In genomic region chr9:137028013-137028280, GRCh38 we compare ENCODE assay signal across 8 cellular contexts. TPM values are rescaled to one million over a fixed set of nuclear protein-coding genes. Genes with fewer than 3 reads are reported as not detected.
DNase-seq lines count a peak whose midpoint lies in the region; ATAC-seq and TF ChIP-seq lines count a peak whose summit lies in the region.

Gene ABCA2, minus strand, starts transcription at chr9:137028237. Its CDS starts 97 bp downstream, at chr9:137028140.

- no peak within 1 kb of the TSS for H3K27ac ChIP-seq in stomach smooth muscle (ENCODE audit: low read length)

- H3K27me3 Mint-ChIP-seq in activated CD4-positive, alpha-beta T cell treated with anti-CD3 and anti-CD28 coated beads, Interleukin-2, amount 10 ng/mL, durations not matched to agents 7 days and 5 days, result no peaks in the 10 kb centered on the region

- no peak for DNase-seq in activated CD4-positive, alpha-beta T cell treated with anti-CD3 and anti-CD28 coated beads, Interleukin-2, amount 10 ng/mL, durations not matched to agents 7 days and 5 days
- DNase-seq in activated CD4-positive, alpha-beta T cell treated with anti-CD3 and anti-CD28 coated beads, Interleukin-2, amount 50 U/mL, for 4 hours, result no peak
- DNase-seq in astrocyte of the spinal cord (ENCODE audit: low read depth, low spot score) (no peak), kidney epithelial cell (ENCODE audit: low read depth) (no peak), RKO (ENCODE audit: low spot score) (no peak), retina (no peak)

- H3K4me3 ChIP-seq in astrocyte of the spinal cord (ENCODE audit: low read depth, low read length), result peak within 1 kb of the TSS; percentile 41
- H3K4me3 ChIP-seq in kidney epithelial cell (ENCODE audit: low read depth, low read length), result peak within 1 kb of the TSS; percentile 36
- H3K4me3 ChIP-seq in stomach smooth muscle (ENCODE audit: low read length in 2 of 2), result peak within 1 kb of the TSS; percentile 71 to 77

- ATAC-seq in GM18511 (IDR thresholded peaks at IDR 0.05; ENCODE audit: unreplicated experiment), result no peak

- in situ Hi-C loops in astrocyte of the spinal cord (cut with HindIII; ENCODE audit: low sequenced_read_pairs), result loop anchor here (25.0 kb wide), 1 partner anchor 91 kb away; the partner anchor contains the start of genes C8G and FBXW5

- TF ChIP-seq CTCF in astrocyte of the spinal cord (IDR thresholded peaks at IDR 0.05; ENCODE audit: low read depth, low read length), result no peak
- TF ChIP-seq CTCF in kidney epithelial cell (IDR thresholded peaks at IDR 0.05; ENCODE audit: insufficient read depth, low read length, poor library complexity, severe bottlenecking), result no peak

- peaks cover 4% of the 10 kb centered on the region for H3K27me3 ChIP-seq in kidney epithelial cell (ENCODE audit: control insufficient read depth, insufficient read depth, low read length)
- H3K27me3 ChIP-seq in stomach smooth muscle (ENCODE audit: control insufficient read depth in 1 of 2, insufficient read depth in 2 of 2, low read length in 2 of 2), result no peaks in the 10 kb centered on the region

- H3K27ac Mint-ChIP-seq in activated CD4-positive, alpha-beta T cell treated with anti-CD3 and anti-CD28 coated beads, Interleukin-2, amount 10 ng/mL, durations not matched to agents 7 days and 5 days, result peak within 1 kb of the TSS; percentile 87

- H3K9me3 Mint-ChIP-seq in activated CD4-positive, alpha-beta T cell treated with anti-CD3 and anti-CD28 coated beads, Interleukin-2, amount 10 ng/mL, durations not matched to agents 7 days and 5 days, result no peaks in the 10 kb centered on the region

- H3K4me3 Mint-ChIP-seq in activated CD4-positive, alpha-beta T cell treated with anti-CD3 and anti-CD28 coated beads, Interleukin-2, amount 10 ng/mL, durations not matched to agents 7 days and 5 days, result peak within 1 kb of the TSS; percentile 76

- POLR2A ChIA-PET in activated CD4-positive, alpha-beta T cell treated with anti-CD3 and anti-CD28 coated beads, Interleukin-2, amount 10 ng/mL, durations not matched to agents 7 days and 5 days (lab: Charles Lee), result no interaction called here

- H3K4me1 ChIP-seq in stomach smooth muscle (ENCODE audit: control insufficient read depth, insufficient read depth, low read length), result peaks cover 33% of the 10 kb centered on the region

- no peaks in the 10 kb centered on the region for H3K9me3 ChIP-seq in stomach smooth muscle (ENCODE audit: control insufficient read depth in 2 of 2, low read length in 2 of 2)

- CTCF ChIA-PET in activated CD4-positive, alpha-beta T cell treated with anti-CD3 and anti-CD28 coated beads, Interleukin-2, amount 10 ng/mL, durations not matched to agents 7 days and 5 days (lab: Charles Lee), result interaction anchor here (1.1 to 14.0 kb wide), 14 partner anchors 10 to 237 kb away, joined by 3 to 157 read pairs (median 6); partner anchors contain the start of genes AJM1, NPDC1, PAXX and SAPCD2

- H3K36me3 ChIP-seq in kidney epithelial cell (ENCODE audit: control insufficient read depth, insufficient read depth, low read length) (no peaks in the 10 kb centered on the region), stomach smooth muscle (ENCODE audit: control insufficient read depth in 2 of 2, insufficient read depth in 2 of 2, low read length in 2 of 2) (no peaks in the 10 kb centered on the region)

- H3K9ac ChIP-seq in stomach smooth muscle (ENCODE audit: low read length in 2 of 2), result peak within 1 kb of the TSS; percentile 64 to 73

- peaks cover 49% of the 10 kb centered on the region for H3K4me1 Mint-ChIP-seq in activated CD4-positive, alpha-beta T cell treated with anti-CD3 and anti-CD28 coated beads, Interleukin-2, amount 10 ng/mL, durations not matched to agents 7 days and 5 days

- peaks cover 2% of the 10 kb centered on the region for H3K36me3 Mint-ChIP-seq in activated CD4-positive, alpha-beta T cell treated with anti-CD3 and anti-CD28 coated beads, Interleukin-2, amount 10 ng/mL, durations not matched to agents 7 days and 5 days (ENCODE audit: low read depth)

RNA-seq across cellular contexts. Expression of gene ABCA2, which starts in this region (rescaled TPM):
- 10 to 100 TPM; 67.7 to 70.3 TPM for total RNA-seq in activated CD4-positive, alpha-beta T cell treated with anti-CD3 and anti-CD28 coated beads, Interleukin-2, amount 10 ng/mL, durations not matched to agents 7 days and 5 days
- 5.3 and 15.4 TPM in 2 replicates for total RNA-seq in kidney epithelial cell
